ENCODE assay signal across 23 cellular contexts in the genomic region with DNA sequence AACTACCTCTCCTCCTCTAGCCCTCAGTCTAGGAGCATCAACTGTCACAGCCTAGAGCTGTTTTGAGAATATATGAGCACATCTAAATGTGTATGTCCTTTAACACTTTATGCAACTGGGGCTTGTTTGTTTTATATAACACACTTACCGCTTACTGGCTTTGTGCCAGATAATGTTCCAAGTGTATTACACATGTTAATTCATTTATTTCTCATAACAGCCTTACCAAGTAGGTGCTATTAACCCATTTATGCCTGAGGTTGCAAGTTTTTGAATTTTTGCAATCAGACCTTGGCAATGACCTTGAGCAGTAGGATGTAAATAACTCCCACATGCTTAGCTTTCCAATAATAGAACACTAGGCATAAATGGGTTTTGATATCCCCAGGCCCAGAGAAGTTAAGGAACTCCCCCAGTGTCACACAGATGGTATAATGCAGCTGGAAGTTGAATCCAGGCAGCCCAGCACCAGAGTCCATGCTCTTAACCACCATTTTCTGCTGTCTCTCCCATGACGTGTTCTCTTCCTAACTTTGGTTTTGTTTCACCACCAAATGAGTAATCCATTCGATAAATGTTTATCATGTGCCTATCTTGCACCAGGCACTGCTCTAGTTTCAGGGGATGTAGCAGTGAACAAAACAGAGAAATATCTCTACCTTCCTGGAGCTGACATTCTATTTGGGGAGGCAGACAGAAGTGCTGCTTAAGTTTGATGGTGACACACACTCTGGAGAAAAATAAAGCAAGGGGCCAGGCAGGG. TPM values are rescaled to one million over a fixed set of nuclear protein-coding genes. Genes with fewer than 3 reads are reported as not detected.
DNase-seq lines count a peak whose midpoint lies in the region; ATAC-seq, FAIRE-seq and TF ChIP-seq lines count a peak whose summit lies in the region.
"Had no signal": no experiment of that assay in that cellular context is flagged by ENCODE, and none has a peak within 500 bp of the region (broad histone marks: within the 10 kb centered on the region; RNA-seq: fewer than 3 reads in every experiment).

No MANE protein-coding gene starts in this region.

- CTCF ChIA-PET in T-cell (lab: Charles Lee) = no interaction called here

- H3K4me1 Mint-ChIP-seq in activated naive CD8-positive, alpha-beta T cell treated with anti-CD3 and anti-CD28 coated beads, Interleukin-2, amount 50 U/mL, for 24 hours = peaks cover 18% of the 10 kb centered on the region
- H3K4me1 Mint-ChIP-seq in activated naive CD8-positive, alpha-beta T cell treated with anti-CD3 and anti-CD28 coated beads for 36 hours = peaks cover 19% of the 10 kb centered on the region
- peaks cover 29% of the 10 kb centered on the region for H3K4me1 Mint-ChIP-seq in stimulated activated naive CD8-positive, alpha-beta T cell treated with anti-CD3 and anti-CD28 coated beads, Interleukin-15, amount 100 ng/mL, for 72 hours
- H3K4me1 Mint-ChIP-seq in T-cell = peaks cover 0 to 5% (median 4%) of the 10 kb centered on the region in 3 donors
- H3K4me1 Mint-ChIP-seq: neural crest cell had no signal

- no peak overlapping the region for H3K27ac Mint-ChIP-seq in activated naive CD8-positive, alpha-beta T cell treated with anti-CD3 and anti-CD28 coated beads, Interleukin-2, amount 50 U/mL, for 24 hours
- no peak overlapping the region for H3K27ac Mint-ChIP-seq in activated naive CD8-positive, alpha-beta T cell treated with anti-CD3 and anti-CD28 coated beads for 36 hours
- H3K27ac Mint-ChIP-seq in stimulated activated naive CD8-positive, alpha-beta T cell treated with anti-CD3 and anti-CD28 coated beads, Interleukin-15, amount 100 ng/mL, for 72 hours = no peak overlapping the region
- H3K27ac Mint-ChIP-seq in T-cell = no peak overlapping the region
- H3K27ac Mint-ChIP-seq: activated CD4-positive, alpha-beta memory T cell treated with anti-CD3 and anti-CD28 coated beads for 36 hours; activated naive CD8-positive, alpha-beta T cell treated with anti-CD3 and anti-CD28 coated beads, Interleukin-2, amount 10 ng/mL, durations not matched to agents 7 days and 5 days; B cell; dendritic cell treated with granulocyte-macrophage colony-stimulating factor and Interleukin-4, amounts not matched to agents 40 ng/mL and 50 ng/mL, for 4 days; immature natural killer cell; stimulated activated naive CD8-positive, alpha-beta T cell treated with anti-CD3 and anti-CD28 coated beads, Interleukin-15, Interleukin-2, amounts not matched to agents 100 ng/mL and 50 ng/mL, for 24 hours; WTC11 had no signal

- no peak for TF ChIP-seq CTCF in bronchial epithelial cell (IDR thresholded peaks at IDR 0.05; ENCODE audit: insufficient read depth, low read length, severe bottlenecking)

- POLR2A ChIA-PET in T-cell (lab: Charles Lee) = no interaction called here

- H3K36me3 ChIP-seq in bronchial epithelial cell (ENCODE audit: control insufficient read depth, insufficient read depth, low read length) = no peaks in the 10 kb centered on the region
- H3K36me3 ChIP-seq: transverse colon had no signal

- no peak overlapping the region for H3K4me3 Mint-ChIP-seq in activated naive CD8-positive, alpha-beta T cell treated with anti-CD3 and anti-CD28 coated beads, Interleukin-2, amount 50 U/mL, for 24 hours
- no peak overlapping the region for H3K4me3 Mint-ChIP-seq in activated naive CD8-positive, alpha-beta T cell treated with anti-CD3 and anti-CD28 coated beads for 36 hours
- H3K4me3 Mint-ChIP-seq in stimulated activated naive CD8-positive, alpha-beta T cell treated with anti-CD3 and anti-CD28 coated beads, Interleukin-15, amount 100 ng/mL, for 72 hours = no peak overlapping the region
- H3K4me3 Mint-ChIP-seq in T-cell = no peak overlapping the region
- H3K4me3 Mint-ChIP-seq: activated CD4-positive, alpha-beta memory T cell treated with anti-CD3 and anti-CD28 coated beads for 36 hours; activated naive CD8-positive, alpha-beta T cell treated with anti-CD3 and anti-CD28 coated beads, Interleukin-2, amount 10 ng/mL, durations not matched to agents 7 days and 5 days; B cell; dendritic cell treated with granulocyte-macrophage colony-stimulating factor and Interleukin-4, amounts not matched to agents 40 ng/mL and 50 ng/mL, for 4 days; immature natural killer cell; neural crest cell; stimulated activated naive CD8-positive, alpha-beta T cell treated with anti-CD3 and anti-CD28 coated beads, Interleukin-15, Interleukin-2, amounts not matched to agents 100 ng/mL and 50 ng/mL, for 24 hours; WTC11 had no signal

- no peak for DNase-seq in activated naive CD8-positive, alpha-beta T cell treated with anti-CD3 and anti-CD28 coated beads, Interleukin-2, amount 50 U/mL, for 24 hours
- no peak for DNase-seq in activated naive CD8-positive, alpha-beta T cell treated with anti-CD3 and anti-CD28 coated beads for 36 hours
- DNase-seq in MV-4-11 (lab: John Stamatoyannopoulos, UW) (peak; percentile 33), bronchial epithelial cell (ENCODE audit: low read depth) (no peak), T-cell (no peak), NCI-H2171 treated with DMSO at 0.1 percent for 48 hours (lab: John Stamatoyannopoulos, UW) (no peak)
- DNase-seq in stimulated activated naive CD8-positive, alpha-beta T cell treated with anti-CD3 and anti-CD28 coated beads, Interleukin-15, amount 100 ng/mL, for 72 hours = no peak
- DNase-seq: activated CD4-positive, alpha-beta memory T cell treated with anti-CD3 and anti-CD28 coated beads for 36 hours; activated naive CD8-positive, alpha-beta T cell treated with anti-CD3 and anti-CD28 coated beads, Interleukin-2, amount 10 ng/mL, durations not matched to agents 7 days and 5 days; GOT3; immature natural killer cell; left ventricle myocardium superior; NK-92 treated with Interleukin-12 subunit alpha and Interleukin-12 subunit beta, amount 100 ng/mL, for 24 hours; small intestine; stimulated activated CD4-positive, alpha-beta T cell treated with anti-CD3 and anti-CD28 coated beads, Interleukin-2, amount 100 ng/mL, for 48 hours; transverse colon had no signal

- H3K4me3 ChIP-seq in bronchial epithelial cell (ENCODE audit: low read depth, low read length) = no peak overlapping the region
- H3K4me3 ChIP-seq: SK-N-MC, transverse colon had no signal

- peaks cover 4% of the 10 kb centered on the region for H3K27me3 Mint-ChIP-seq in activated naive CD8-positive, alpha-beta T cell treated with anti-CD3 and anti-CD28 coated beads, Interleukin-2, amount 50 U/mL, for 24 hours
- H3K27me3 Mint-ChIP-seq in activated naive CD8-positive, alpha-beta T cell treated with anti-CD3 and anti-CD28 coated beads for 36 hours = no peaks in the 10 kb centered on the region
- no peaks in the 10 kb centered on the region for H3K27me3 Mint-ChIP-seq in stimulated activated naive CD8-positive, alpha-beta T cell treated with anti-CD3 and anti-CD28 coated beads, Interleukin-15, amount 100 ng/mL, for 72 hours
- H3K27me3 Mint-ChIP-seq in T-cell = no peaks in the 10 kb centered on the region
- H3K27me3 Mint-ChIP-seq: activated CD4-positive, alpha-beta memory T cell treated with anti-CD3 and anti-CD28 coated beads for 36 hours; activated naive CD8-positive, alpha-beta T cell treated with anti-CD3 and anti-CD28 coated beads, Interleukin-2, amount 10 ng/mL, durations not matched to agents 7 days and 5 days; B cell; dendritic cell treated with granulocyte-macrophage colony-stimulating factor and Interleukin-4, amounts not matched to agents 40 ng/mL and 50 ng/mL, for 4 days; progenitor cell of endocrine pancreas; stimulated activated naive CD8-positive, alpha-beta T cell treated with anti-CD3 and anti-CD28 coated beads, Interleukin-15, Interleukin-2, amounts not matched to agents 100 ng/mL and 50 ng/mL, for 24 hours had no signal

- H3K27me3 ChIP-seq in bronchial epithelial cell (ENCODE audit: control insufficient read depth, insufficient read depth, low read length) = no peaks in the 10 kb centered on the region
- H3K27me3 ChIP-seq: transverse colon had no signal

- H3K36me3 Mint-ChIP-seq in activated naive CD8-positive, alpha-beta T cell treated with anti-CD3 and anti-CD28 coated beads, Interleukin-2, amount 50 U/mL, for 24 hours (ENCODE audit: low read depth) = no peaks in the 10 kb centered on the region
- H3K36me3 Mint-ChIP-seq in activated naive CD8-positive, alpha-beta T cell treated with anti-CD3 and anti-CD28 coated beads for 36 hours = no peaks in the 10 kb centered on the region
- H3K36me3 Mint-ChIP-seq in T-cell = no peaks in the 10 kb centered on the region
- H3K36me3 Mint-ChIP-seq: activated CD4-positive, alpha-beta memory T cell treated with anti-CD3 and anti-CD28 coated beads for 36 hours; activated naive CD8-positive, alpha-beta T cell treated with anti-CD3 and anti-CD28 coated beads, Interleukin-2, amount 10 ng/mL, durations not matched to agents 7 days and 5 days; immature natural killer cell; WTC11 had no signal

- ATAC-seq in activated naive CD8-positive, alpha-beta T cell treated with anti-CD3 and anti-CD28 coated beads, Interleukin-2, amount 50 U/mL, for 24 hours = peak; percentile 67
- peak; percentile 39 for ATAC-seq in stimulated activated naive CD8-positive, alpha-beta T cell treated with anti-CD3 and anti-CD28 coated beads, Interleukin-15, amount 100 ng/mL, for 72 hours
- no peak for ATAC-seq in T-cell (replicated peaks in 1 of 4)

- no peaks in the 10 kb centered on the region for H3K9me3 Mint-ChIP-seq in activated naive CD8-positive, alpha-beta T cell treated with anti-CD3 and anti-CD28 coated beads, Interleukin-2, amount 50 U/mL, for 24 hours
- no peaks in the 10 kb centered on the region for H3K9me3 Mint-ChIP-seq in activated naive CD8-positive, alpha-beta T cell treated with anti-CD3 and anti-CD28 coated beads for 36 hours
- no peaks in the 10 kb centered on the region for H3K9me3 Mint-ChIP-seq in stimulated activated naive CD8-positive, alpha-beta T cell treated with anti-CD3 and anti-CD28 coated beads, Interleukin-15, amount 100 ng/mL, for 72 hours
- no peaks in the 10 kb centered on the region for H3K9me3 Mint-ChIP-seq in T-cell
- H3K9me3 Mint-ChIP-seq: activated CD4-positive, alpha-beta memory T cell treated with anti-CD3 and anti-CD28 coated beads for 36 hours; activated naive CD8-positive, alpha-beta T cell treated with anti-CD3 and anti-CD28 coated beads, Interleukin-2, amount 10 ng/mL, durations not matched to agents 7 days and 5 days; dendritic cell treated with granulocyte-macrophage colony-stimulating factor and Interleukin-4, amounts not matched to agents 40 ng/mL and 50 ng/mL, for 4 days; immature natural killer cell; neural crest cell; stimulated activated naive CD8-positive, alpha-beta T cell treated with anti-CD3 and anti-CD28 coated beads, Interleukin-15, Interleukin-2, amounts not matched to agents 100 ng/mL and 50 ng/mL, for 24 hours; WTC11 had no signal

- peak; percentile 64 for FAIRE-seq in bronchial epithelial cell (lab: Jason Lieb, UNC)
- FAIRE-seq: small intestine had no signal

RNA-seq across cellular contexts. Expression of a gene that starts 23.1 kb away (rescaled TPM):
- 1 to 10 TPM; 4.7 to 4.8 TPM for total RNA-seq in activated naive CD8-positive, alpha-beta T cell treated with anti-CD3 and anti-CD28 coated beads for 36 hours
- total RNA-seq in bronchial epithelial cell (4.7 and 5.4 TPM in 2 replicates), T-cell (10 to 100 TPM in 3 of 5 donors, 1 to 10 TPM in 2; 8.7 to 12.5 (median 10.6) TPM)

Comparison
In these comparisons a context has a peak if more than half of its experiments do, and no peak if none do; other contexts are left out.
1. ATAC-seq: peak in activated naive CD8-positive, alpha-beta T cell treated with anti-CD3 and anti-CD28 coated beads, Interleukin-2, amount 50 U/mL, for 24 hours (single experiment) and stimulated activated naive CD8-positive, alpha-beta T cell treated with anti-CD3 and anti-CD28 coated beads, Interleukin-15, amount 100 ng/mL, for 72 hours (single experiment); none in T-cell (0 of 4).